11 cellular contexts compared by ENCODE assay signal in genomic region chr16:28985611-28986041, GRCh38. TPM values are rescaled to one million over a fixed set of nuclear protein-coding genes. Genes with fewer than 3 reads are reported as not detected.
DNase-seq lines count a peak whose midpoint lies in the region; ATAC-seq and TF ChIP-seq lines count a peak whose summit lies in the region.
"Had no signal": no experiment of that assay in that cellular context is flagged by ENCODE, and none has a peak within 500 bp of the region (broad histone marks: within the 10 kb centered on the region; RNA-seq: fewer than 3 reads in every experiment).

No MANE protein-coding gene starts in this region.

- TF ChIP-seq POLR2A in esophagus muscularis mucosa (IDR thresholded peaks at IDR 0.05; ENCODE audit: low read depth) = no peak

- H3K36me3 ChIP-seq in esophagus muscularis mucosa (peaks cover 38 to 100% (median 89%) of the 10 kb centered on the region in 4 donors), subcutaneous abdominal adipose tissue (ENCODE audit: control insufficient read depth in 5 of 5, insufficient read depth in 5 of 5, low read length in 5 of 5) (peaks cover 5 to 94% (median 83%) of the 10 kb centered on the region in 5 donors)

- peak; percentile 44 for DNase-seq in activated CD4-positive, alpha-beta T cell treated with anti-CD3 and anti-CD28 coated beads for 48 hours
- DNase-seq in activated CD4-positive, alpha-beta T cell treated with anti-CD3 and anti-CD28 coated beads, Interleukin-2, amount 50 U/mL, for 1 hour = no peak
- DNase-seq in activated CD4-positive, alpha-beta memory T cell treated with anti-CD3 and anti-CD28 coated beads for 36 hours = peak; percentile 44
- DNase-seq in esophagus muscularis mucosa (ENCODE audit: extremely low spot score) = no peak
- DNase-seq in ACHN = no peak
- no peak for DNase-seq in stimulated activated naive CD4-positive, alpha-beta T cell treated with Interleukin-2 at 50 U/mL for 16 hours (lab: John Stamatoyannopoulos, UW)
- DNase-seq: GOT3 had no signal

- intact Hi-C loops in activated CD4-positive, alpha-beta memory T cell treated with anti-CD3 and anti-CD28 coated beads for 36 hours (cut with micrococcal nuclease) = loop anchor here (1.0 kb wide), 1 partner anchor 11 kb away; the partner anchor contains the start of gene SPNS1
- intact Hi-C loops in esophagus muscularis mucosa (cut with DNase I) = no loop called here

- no peaks in the 10 kb centered on the region for H3K27me3 Mint-ChIP-seq in activated CD4-positive, alpha-beta memory T cell treated with anti-CD3 and anti-CD28 coated beads for 36 hours

- TF ChIP-seq CTCF in esophagus muscularis mucosa (IDR thresholded peaks at IDR 0.05) = no peak

- H3K4me1 Mint-ChIP-seq in activated CD4-positive, alpha-beta memory T cell treated with anti-CD3 and anti-CD28 coated beads for 36 hours (ENCODE audit: low read depth) = peaks cover 48% of the 10 kb centered on the region
- H3K4me1 Mint-ChIP-seq: mesothelial cell of epicardium had no signal

- H3K9me3 Mint-ChIP-seq in activated CD4-positive, alpha-beta memory T cell treated with anti-CD3 and anti-CD28 coated beads for 36 hours = peaks cover 12% of the 10 kb centered on the region

- H3K4me1 ChIP-seq in esophagus muscularis mucosa (no peaks in the 10 kb centered on the region), subcutaneous abdominal adipose tissue (ENCODE audit: control insufficient read depth in 5 of 5, insufficient read depth in 5 of 5, low read length in 5 of 5) (peaks cover 0 to 7% (median 0%) of the 10 kb centered on the region in 5 donors)
- H3K4me1 ChIP-seq: psoas muscle had no signal

- H3K27ac ChIP-seq in esophagus muscularis mucosa (replicated peaks in 1 of 4) (no peak overlapping the region), subcutaneous abdominal adipose tissue (ENCODE audit: low read depth, low read length) (no peak overlapping the region)
- H3K27ac ChIP-seq: psoas muscle had no signal

- H3K9ac ChIP-seq in subcutaneous abdominal adipose tissue (ENCODE audit: low read length in 5 of 5) = peak overlapping the region in 1 of 5 donors; percentile 56

- peaks cover 80% of the 10 kb centered on the region for H3K36me3 Mint-ChIP-seq in activated CD4-positive, alpha-beta memory T cell treated with anti-CD3 and anti-CD28 coated beads for 36 hours

- peak overlapping the region; percentile 100 for H3K4me3 Mint-ChIP-seq in activated CD4-positive, alpha-beta memory T cell treated with anti-CD3 and anti-CD28 coated beads for 36 hours
- H3K4me3 Mint-ChIP-seq: mesothelial cell of epicardium had no signal

- WGBS in esophagus muscularis mucosa = 96% methylated on average over 6 of the region's 9 CpGs

- in situ Hi-C loops in ACHN (cut with HindIII; ENCODE audit: low pct_ligation_motif_present, low pct_unique_long_range_greater_than_20kb, low sequenced_read_pairs) = no loop called here

- peak overlapping the region in 3 of 4 donors; percentile 7 to 37 (median 8) for H3K4me3 ChIP-seq in esophagus muscularis mucosa
- H3K4me3 ChIP-seq in subcutaneous abdominal adipose tissue (ENCODE audit: low read depth in 1 of 5, low read length in 5 of 5) = peak overlapping the region in 3 of 5 donors; percentile 2 to 49 (median 31)
- H3K4me3 ChIP-seq: psoas muscle had no signal

- CTCF ChIA-PET in activated CD4-positive, alpha-beta memory T cell treated with anti-CD3 and anti-CD28 coated beads for 36 hours (lab: Charles Lee) = interaction anchor here (0.5 to 4.9 kb wide), 3 partner anchors 8 to 41 kb away, joined by 3 to 31 read pairs (median 13); partner anchors contain the start of gene SPNS1

- TF ChIP-seq EP300 in esophagus muscularis mucosa (IDR thresholded peaks at IDR 0.05) = no peak

- POLR2A ChIA-PET in activated CD4-positive, alpha-beta memory T cell treated with anti-CD3 and anti-CD28 coated beads for 36 hours (lab: Charles Lee) = interaction anchor here (1.0 to 1.6 kb wide), 4 partner anchors 11 to 90 kb away, joined by 3 to 10 read pairs (median 4); partner anchors contain the start of gene SPNS1

- peaks cover 0 to 11% (median 5%) of the 10 kb centered on the region in 4 donors for H3K9me3 ChIP-seq in esophagus muscularis mucosa
- peaks cover 0 to 15% (median 12%) of the 10 kb centered on the region in 5 donors for H3K9me3 ChIP-seq in subcutaneous abdominal adipose tissue (ENCODE audit: control insufficient read depth in 5 of 5, low read length in 5 of 5)

- no peak for ATAC-seq in GM19395 (IDR thresholded peaks at IDR 0.05; ENCODE audit: unreplicated experiment)

- H3K27me3 ChIP-seq in esophagus muscularis mucosa (no peaks in the 10 kb centered on the region), subcutaneous abdominal adipose tissue (ENCODE audit: control insufficient read depth in 5 of 5, insufficient read depth in 4 of 5, low read length in 5 of 5) (no peaks in the 10 kb centered on the region)

- H3K27ac Mint-ChIP-seq in activated CD4-positive, alpha-beta memory T cell treated with anti-CD3 and anti-CD28 coated beads for 36 hours = peak overlapping the region; percentile 98
- H3K27ac Mint-ChIP-seq: mesothelial cell of epicardium had no signal

RNA-seq across cellular contexts. Expression of gene LAT, which starts 0.8 kb away (rescaled TPM):
- 100 to 1,000 TPM; 250 to 276 TPM for total RNA-seq in activated CD4-positive, alpha-beta memory T cell treated with anti-CD3 and anti-CD28 coated beads for 36 hours
- 1 to 10 TPM; 3.1 to 6.5 (median 6.2) TPM for total RNA-seq in esophagus muscularis mucosa

RNA-seq across cellular contexts. Expression of gene SPNS1, which starts 11.0 kb away (rescaled TPM):
- 10 to 100 TPM; 11.3 to 12.0 TPM for total RNA-seq in activated CD4-positive, alpha-beta memory T cell treated with anti-CD3 and anti-CD28 coated beads for 36 hours
- 10 to 100 TPM; 12.9 to 36.0 (median 21.8) TPM for total RNA-seq in esophagus muscularis mucosa

RNA-seq across cellular contexts. Expression of gene NFATC2IP, which starts 34.9 kb away (rescaled TPM):
- total RNA-seq in activated CD4-positive, alpha-beta memory T cell treated with anti-CD3 and anti-CD28 coated beads for 36 hours = 10 to 100 TPM; 57.7 to 64.6 TPM
- total RNA-seq in esophagus muscularis mucosa = 10 to 100 TPM; 15.6 to 30.3 (median 20.3) TPM

RNA-seq across cellular contexts. Expression of gene CD19, which starts 53.9 kb away (rescaled TPM):
- total RNA-seq in activated CD4-positive, alpha-beta memory T cell treated with anti-CD3 and anti-CD28 coated beads for 36 hours = under 1 TPM in 1 of 2 experiments, not detected in 1; 0.29 TPM
- total RNA-seq in esophagus muscularis mucosa = under 1 TPM in 1 of 4 donors, not detected in 3; 0.66 TPM
- total RNA-seq: mesothelial cell of epicardium had no signal

Comparison
In these comparisons a context has a peak if more than half of its experiments do, and no peak if none do; other contexts are left out.
1. DNase-seq: peak in activated CD4-positive, alpha-beta T cell treated with anti-CD3 and anti-CD28 coated beads for 48 hours (single experiment) and activated CD4-positive, alpha-beta memory T cell treated with anti-CD3 and anti-CD28 coated beads for 36 hours (single experiment); none in activated CD4-positive, alpha-beta T cell treated with anti-CD3 and anti-CD28 coated beads, Interleukin-2, amount 50 U/mL, for 1 hour (single experiment), esophagus muscularis mucosa (single experiment), ACHN (single experiment) and stimulated activated naive CD4-positive, alpha-beta T cell treated with Interleukin-2 at 50 U/mL for 16 hours (single experiment).
2. RNA of gene LAT, which starts 0.8 kb away (total RNA-seq): 250 to 276 TPM in activated CD4-positive, alpha-beta memory T cell treated with anti-CD3 and anti-CD28 coated beads for 36 hours; 3.1 to 6.5 TPM in esophagus muscularis mucosa; every median in the first group is over 10 times any median in the second.